9 cellular contexts compared by ENCODE assay signal in genomic region chr5:92309336-92309991, GRCh38.
DNase-seq lines count a peak whose midpoint lies in the region; ATAC-seq and TF ChIP-seq lines count a peak whose summit lies in the region.
"Had no signal": no experiment of that assay in that cellular context is flagged by ENCODE, and none has a peak within 500 bp of the region (broad histone marks: within the 10 kb centered on the region; RNA-seq: fewer than 3 reads in every experiment).

No MANE protein-coding gene starts in this region.

- no peaks in the 10 kb centered on the region for H3K27me3 ChIP-seq in cardiac muscle cell
- H3K27me3 ChIP-seq in osteoblast (ENCODE audit: insufficient read depth, low read length) = no peaks in the 10 kb centered on the region
- H3K27me3 ChIP-seq in esophagus squamous epithelium = no peaks in the 10 kb centered on the region

- H3K27ac ChIP-seq in cardiac muscle cell (no peak overlapping the region), osteoblast (ENCODE audit: low read depth, low read length) (no peak overlapping the region), esophagus squamous epithelium (no peak overlapping the region)

- no peak overlapping the region for H3K4me2 ChIP-seq in osteoblast (ENCODE audit: insufficient read depth, low read length)

- peaks cover 5% of the 10 kb centered on the region for H3K4me1 ChIP-seq in cardiac muscle cell (ENCODE audit: low read depth)
- H3K4me1 ChIP-seq in osteoblast (ENCODE audit: insufficient read depth, low read length) = no peaks in the 10 kb centered on the region
- no peaks in the 10 kb centered on the region for H3K4me1 ChIP-seq in esophagus squamous epithelium

- H3K9me3 ChIP-seq in cardiac muscle cell (ENCODE audit: low read depth) (no peaks in the 10 kb centered on the region), osteoblast (ENCODE audit: low read depth, low read length) (no peaks in the 10 kb centered on the region), esophagus squamous epithelium (no peaks in the 10 kb centered on the region)

- H3K36me3 ChIP-seq in cardiac muscle cell (no peaks in the 10 kb centered on the region), osteoblast (ENCODE audit: insufficient read depth, low read length) (no peaks in the 10 kb centered on the region), esophagus squamous epithelium (no peaks in the 10 kb centered on the region)

- H2AFZ ChIP-seq in osteoblast (ENCODE audit: low read length) = no peak overlapping the region

- TF ChIP-seq POLR2A in esophagus squamous epithelium (IDR thresholded peaks at IDR 0.05) = no peak

- no peaks in the 10 kb centered on the region for H4K20me1 ChIP-seq in osteoblast (ENCODE audit: insufficient read depth, low read length)

- H3K79me2 ChIP-seq in osteoblast (ENCODE audit: insufficient read depth, low read length) = no peaks in the 10 kb centered on the region

- DNase-seq in cardiac muscle cell (ENCODE audit: low read depth in 1 of 2, low spot score in 1 of 2) = peak; percentile 48 to 64
- no peak for DNase-seq in left cardiac atrium
- peak; percentile 32 for DNase-seq in NCI-H1694 treated with DMSO at 0.1 percent for 48 hours (lab: John Stamatoyannopoulos, UW)
- DNase-seq in dedifferentiated amniotic fluid mesenchymal stem cell (ENCODE audit: extremely low spot score) = peak; percentile 73
- DNase-seq in osteoblast (ENCODE audit: insufficient read length, low spot score, missing footprints) = peak; percentile 55
- DNase-seq in esophagus squamous epithelium (lab: John Stamatoyannopoulos, UW) = no peak
- DNase-seq in effector CD4-positive, alpha-beta T cell = no peak
- DNase-seq: activated naive CD8-positive, alpha-beta T cell treated with anti-CD3 and anti-CD28 coated beads, Interleukin-2, amount 10 ng/mL, durations not matched to agents 7 days and 5 days had no signal

- H3K4me3 ChIP-seq in cardiac muscle cell (no peak overlapping the region), osteoblast (ENCODE audit: insufficient read depth, low read length) (no peak overlapping the region), esophagus squamous epithelium (no peak overlapping the region)

- intact Hi-C loops in left cardiac atrium (cut with DNase I) = no loop called here
- intact Hi-C loops in esophagus squamous epithelium (cut with DNase I) = no loop called here

- no peak for ATAC-seq in left cardiac atrium
- no peak for ATAC-seq in HG02973 (IDR thresholded peaks at IDR 0.05; ENCODE audit: unreplicated experiment)

- TF ChIP-seq CTCF in cardiac muscle cell (IDR thresholded peaks at IDR 0.05; ENCODE audit: low read depth, low read length) (peak; percentile 37), osteoblast (IDR thresholded peaks at IDR 0.05; ENCODE audit: extremely low read depth, low read depth, low read length) (peak; percentile 45), esophagus squamous epithelium (IDR thresholded peaks at IDR 0.05) (peak in 3 of 6 experiments; percentile 11 to 42 (median 35))

Comparison
In these comparisons a context has a peak if more than half of its experiments do, and no peak if none do; other contexts are left out.
1. DNase-seq: peak in cardiac muscle cell (2 of 2), NCI-H1694 treated with DMSO at 0.1 percent for 48 hours (single experiment), dedifferentiated amniotic fluid mesenchymal stem cell (single experiment) and osteoblast (single experiment); none in left cardiac atrium (single experiment), esophagus squamous epithelium (single experiment) and effector CD4-positive, alpha-beta T cell (single experiment).